ENCODE assay signal across 11 cellular contexts in the genomic region with DNA sequence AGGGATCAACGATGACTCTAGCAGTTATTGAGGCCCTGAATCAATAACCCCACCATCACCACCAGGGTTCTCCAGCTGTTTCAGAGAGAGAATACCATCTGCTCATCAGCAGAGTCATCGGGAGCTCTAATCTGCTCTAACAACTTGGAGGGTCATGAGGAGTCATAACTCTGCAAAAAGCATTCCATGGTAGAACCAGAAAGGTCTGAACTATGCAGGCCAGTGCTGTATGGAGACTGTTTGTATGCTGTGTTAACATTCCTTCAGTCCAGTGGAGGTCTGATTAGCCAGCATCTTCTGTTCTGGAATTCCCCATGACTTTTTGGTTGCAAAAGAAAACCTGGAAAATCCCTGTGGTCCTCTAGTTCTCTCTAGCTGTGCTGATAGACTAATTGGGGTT. TPM values are rescaled to one million over a fixed set of nuclear protein-coding genes. Genes with fewer than 3 reads are reported as not detected.
DNase-seq lines count a peak whose midpoint lies in the region; ATAC-seq and TF ChIP-seq lines count a peak whose summit lies in the region.
"Had no signal": no experiment of that assay in that cellular context is flagged by ENCODE, and none has a peak within 500 bp of the region (broad histone marks: within the 10 kb centered on the region; RNA-seq: fewer than 3 reads in every experiment).

No MANE protein-coding gene starts in this region.

- POLR2A ChIA-PET in IMR-90 (lab: Charles Lee; ENCODE audit: unreplicated experiment): no interaction called here

- H3K56ac ChIP-seq in IMR-90 (ENCODE audit: extremely low read depth, insufficient read depth, low read length): no peak overlapping the region

- peak overlapping the region; percentile 95 for H4K91ac ChIP-seq in IMR-90 (ENCODE audit: insufficient read depth, low read depth, low read length)

- ATAC-seq in IMR-90 (ENCODE audit: low read depth): peak; percentile 90

- H3K36me3 ChIP-seq in IMR-90 (ENCODE audit: control insufficient read depth, insufficient read depth, low read length): no peaks in the 10 kb centered on the region
- H3K36me3 ChIP-seq in neural progenitor cell: no peaks in the 10 kb centered on the region

- peak overlapping the region; percentile 92; the same call in 1 of the 2 replicates for H3K4ac ChIP-seq in IMR-90 (ENCODE audit: low read depth, low read length)

- dilution Hi-C loops in IMR-90 (cut with HindIII; ENCODE audit: low sequenced_read_pairs, unreplicated experiment): no loop called here

- H3K4me2 ChIP-seq in IMR-90 (ENCODE audit: low read depth, low read length) (no peak overlapping the region), neural progenitor cell (no peak overlapping the region)

- peak overlapping the region; percentile 94 for H2BK20ac ChIP-seq in IMR-90 (ENCODE audit: low read depth, low read length)

- peak overlapping the region; percentile 82; the same call in 1 of the 2 replicates for H3K27ac ChIP-seq in IMR-90 (ENCODE audit: insufficient read depth, low read length)
- no peak overlapping the region for H3K27ac ChIP-seq in neural progenitor cell
- H3K27ac ChIP-seq in caudate nucleus (ENCODE audit: low read depth, low read length): no peak overlapping the region

- peak overlapping the region; percentile 73 to 86; a peak in 3 of 4 replicates for H4K8ac ChIP-seq in IMR-90 (ENCODE audit: low read depth in 2 of 2, low read length in 2 of 2)

- intact Hi-C loops in IMR-90 (cut with micrococcal nuclease): no loop called here

- no peaks in the 10 kb centered on the region for H3K27me3 ChIP-seq in IMR-90 (ENCODE audit: control insufficient read depth, insufficient read depth, low read length)
- no peaks in the 10 kb centered on the region for H3K27me3 ChIP-seq in neural progenitor cell

- peaks cover 33% of the 10 kb centered on the region for H3K4me1 Mint-ChIP-seq in neural progenitor cell

- peak overlapping the region; percentile 75; the same call in 2 of the 3 replicates for H2BK15ac ChIP-seq in IMR-90 (ENCODE audit: low read depth, low read length)

- no peaks in the 10 kb centered on the region for H3K9me3 ChIP-seq in IMR-90 (ENCODE audit: control insufficient read depth, insufficient read depth, low read length)
- no peaks in the 10 kb centered on the region for H3K9me3 ChIP-seq in neural progenitor cell (ENCODE audit: low read depth)

- in situ Hi-C loops in IMR-90 (cut with MboI; ENCODE audit: low sequenced_read_pairs): no loop called here

- H3K36me3 Mint-ChIP-seq in neural progenitor cell: peaks cover 2% of the 10 kb centered on the region
- H3K36me3 Mint-ChIP-seq: CD4-positive, alpha-beta memory T cell had no signal

- TF ChIP-seq POLR2A in IMR-90 (IDR thresholded peaks at IDR 0.05; ENCODE audit: low read depth, low read length): 0 out of 2 replicates have a peak, but pooled peaks have one; percentile 11

- no peak overlapping the region for H3K23ac ChIP-seq in IMR-90 (ENCODE audit: low read depth, low read length)

- H4K20me1 ChIP-seq in IMR-90 (ENCODE audit: insufficient read depth, low read length): no peaks in the 10 kb centered on the region
- H4K20me1 ChIP-seq in neural progenitor cell (ENCODE audit: low read depth): no peaks in the 10 kb centered on the region

- H2AK9ac ChIP-seq in IMR-90 (replicated peaks; ENCODE audit: low read depth, low read length, poor library complexity): no peak overlapping the region

- no TSS peak for BruUV-seq in IMR-90 (replicated peaks; lab: Mats Ljungman, UMichigan)

- no peaks in the 10 kb centered on the region for H3K27me3 Mint-ChIP-seq in neural progenitor cell (ENCODE audit: insufficient read depth, low read depth)

- no peak overlapping the region for H3K4me3 Mint-ChIP-seq in neural progenitor cell
- H3K4me3 Mint-ChIP-seq: CD4-positive, alpha-beta memory T cell had no signal

- H3K27ac Mint-ChIP-seq in neural progenitor cell: peak overlapping the region; percentile 79

- peak overlapping the region; percentile 88; the same call in 1 of the 2 replicates for H3K18ac ChIP-seq in IMR-90 (ENCODE audit: low read depth, low read length)

- CTCF ChIA-PET in IMR-90 (lab: Yijun Ruan, JAX): interaction anchor here (0.6 kb wide), 1 partner anchor 918 kb away, joined by 3 read pairs; no protein-coding TSS in a partner anchor

- peaks cover 33% of the 10 kb centered on the region for H3K4me1 ChIP-seq in IMR-90 (ENCODE audit: control insufficient read depth, insufficient read depth, low read length)
- H3K4me1 ChIP-seq in neural progenitor cell: peaks cover 12% of the 10 kb centered on the region

- peaks cover 27% of the 10 kb centered on the region for H3K9me1 ChIP-seq in IMR-90 (ENCODE audit: insufficient read depth, low read length)

- TF ChIP-seq CTCF in AG09309 (IDR thresholded peaks at IDR 0.05; ENCODE audit: control insufficient read depth, insufficient read depth, low read depth, low read length, missing control alignments) (peak; percentile 2), IMR-90 (conservative IDR thresholded peaks at IDR 0.05; ENCODE audit: low read depth, low read length) (peak; percentile 29; the same call in 1 of the 2 replicates), cardiac fibroblast (IDR thresholded peaks at IDR 0.05; ENCODE audit: low read depth, low read length) (no peak), neural progenitor cell (IDR thresholded peaks at IDR 0.05) (no peak)

- peak; percentile 90 for DNase-seq in AG09309 (ENCODE audit: low read depth)
- DNase-seq in IMR-90: peak; percentile 99
- DNase-seq in cardiac fibroblast (ENCODE audit: low read depth in 2 of 2): peak; percentile 88 to 91
- DNase-seq in neural progenitor cell (ENCODE audit: low spot score): no peak
- DNase-seq in NCI-H345 treated with DMSO at 0.1 percent for 48 hours (lab: John Stamatoyannopoulos, UW; ENCODE audit: unreplicated experiment): no peak
- no peak for DNase-seq in caudate nucleus (lab: John Stamatoyannopoulos, UW)
- no peak for DNase-seq in HPDE6-E6E7 (ENCODE audit: extremely low spot score)
- no peak for DNase-seq in NCI-H2029 (lab: John Stamatoyannopoulos, UW)
- DNase-seq: CD4-positive, alpha-beta memory T cell; NCI-H1105 had no signal

- H3K79me1 ChIP-seq in IMR-90 (ENCODE audit: low read depth in 1 of 2, low read length in 2 of 2): 0 out of 4 replicates have a peak, but pooled peaks cover 0 to 7% of the 10 kb centered on the region in 2 experiments

- H2BK120ac ChIP-seq in IMR-90 (ENCODE audit: low read depth, low read length): peak overlapping the region; percentile 94

- H3K4me3 ChIP-seq in AG09309 (ENCODE audit: control insufficient read depth, low read depth, low read length): no peak overlapping the region
- H3K4me3 ChIP-seq in IMR-90 (ENCODE audit: insufficient read depth, low read depth, low read length): no peak overlapping the region
- H3K4me3 ChIP-seq in cardiac fibroblast (replicated peaks in 1 of 2; ENCODE audit: low read depth in 2 of 2, low read length in 2 of 2): no peak overlapping the region
- no peak overlapping the region for H3K4me3 ChIP-seq in neural progenitor cell

- peak overlapping the region; percentile 61; the same call in 1 of the 2 replicates for H4K5ac ChIP-seq in IMR-90 (ENCODE audit: low read depth, low read length)

- TF ChIP-seq RAD21 in IMR-90 (IDR thresholded peaks at IDR 0.05; ENCODE audit: low read length): peak; percentile 28

- H3K9me3 Mint-ChIP-seq in neural progenitor cell: peaks cover 16% of the 10 kb centered on the region

- 0% methylated on average over 1 of the region's 2 CpGs; no CpG with 5 or more reads in 1 of the 2 experiments for WGBS in IMR-90 (ENCODE audit: extremely low coverage in 2 of 2, insufficient read length in 1 of 2), 2 experiments

- H3K9ac ChIP-seq in IMR-90 (ENCODE audit: low read depth, low read length) (no peak overlapping the region), neural progenitor cell (no peak overlapping the region)

- no peak overlapping the region for H3K14ac ChIP-seq in IMR-90 (replicated peaks; ENCODE audit: low read depth, low read length)

- H3F3A ChIP-seq in neural progenitor cell (ENCODE audit: low read depth): peaks cover 24% of the 10 kb centered on the region

- peak overlapping the region; percentile 93 for H2BK5ac ChIP-seq in IMR-90 (ENCODE audit: low read depth, low read length, poor library complexity, severe bottlenecking)

- no peak overlapping the region for H2AFZ ChIP-seq in IMR-90 (replicated peaks; ENCODE audit: low read length, poor library complexity)
- H2AFZ ChIP-seq in neural progenitor cell (replicated peaks): no peak overlapping the region

- no peaks in the 10 kb centered on the region for H3K79me2 ChIP-seq in neural progenitor cell (ENCODE audit: low read depth)

- H2AK5ac ChIP-seq in IMR-90 (ENCODE audit: low read depth, low read length): no peak overlapping the region

TF ChIP-seq in IMR-90, 13 proteins besides CTCF, POLR2A, EP300 and RAD21 (continues in another document):
- TF ChIP-seq, protein P1, sequence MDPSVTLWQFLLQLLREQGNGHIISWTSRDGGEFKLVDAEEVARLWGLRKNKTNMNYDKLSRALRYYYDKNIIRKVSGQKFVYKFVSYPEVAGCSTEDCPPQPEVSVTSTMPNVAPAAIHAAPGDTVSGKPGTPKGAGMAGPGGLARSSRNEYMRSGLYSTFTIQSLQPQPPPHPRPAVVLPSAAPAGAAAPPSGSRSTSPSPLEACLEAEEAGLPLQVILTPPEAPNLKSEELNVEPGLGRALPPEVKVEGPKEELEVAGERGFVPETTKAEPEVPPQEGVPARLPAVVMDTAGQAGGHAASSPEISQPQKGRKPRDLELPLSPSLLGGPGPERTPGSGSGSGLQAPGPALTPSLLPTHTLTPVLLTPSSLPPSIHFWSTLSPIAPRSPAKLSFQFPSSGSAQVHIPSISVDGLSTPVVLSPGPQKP (IDR thresholded peaks at IDR 0.05; ENCODE audit: borderline replicate concordance, low read depth, low read length): no peak
- TF ChIP-seq CEBPB (IDR thresholded peaks at IDR 0.05; ENCODE audit: low read depth, low read length): peak; percentile 79
- TF ChIP-seq RFX5 (IDR thresholded peaks at IDR 0.05; ENCODE audit: low read depth, low read length): no peak
- TF ChIP-seq NFE2L2 (IDR thresholded peaks at IDR 0.05; ENCODE audit: low read depth, low read length): peak; percentile 33; the same call in 1 of the 2 replicates
- TF ChIP-seq SMC3 (IDR thresholded peaks at IDR 0.05; ENCODE audit: low read depth, low read length): peak; percentile 34; the same call in 1 of the 2 replicates
- TF ChIP-seq MAFK (IDR thresholded peaks at IDR 0.05; ENCODE audit: low read depth, low read length): peak; percentile 64
- TF ChIP-seq CHD1 (IDR thresholded peaks at IDR 0.05; ENCODE audit: low read depth, low read length): no peak
- TF ChIP-seq RCOR1 (IDR thresholded peaks at IDR 0.05; ENCODE audit: insufficient replicate concordance, low read length): peak; percentile 96

RNA-seq across cellular contexts. Expression of a gene that starts 9.4 kb away (rescaled TPM):
- under 0.01 TPM in 1 of 2 replicates, not detected in the other for total RNA-seq in IMR-90 (2012; rRNA removed)
- polyA plus RNA-seq in IMR-90 (2012; rRNA removed): not detected in 2 replicates
- not detected in 2 replicates for polyA plus RNA-seq in IMR-90 (2012; cell fraction: cytosol; rRNA removed)
- 0.02 TPM in 1 of 2 replicates, not detected in the other for polyA plus RNA-seq in IMR-90 (2012; cell fraction: nucleus; rRNA removed; ENCODE audit: low replicate concordance)
- total RNA-seq in neural progenitor cell (ENCODE audit: low replicate concordance): not detected in 2 replicates
- total RNA-seq: CD4-positive, alpha-beta memory T cell; subcutaneous adipose tissue had no signal
- polyA plus RNA-seq: CD4-positive, alpha-beta memory T cell had no signal

Comparison
In these comparisons a context has a peak if more than half of its experiments do, and no peak if none do; other contexts are left out.
1. DNase-seq: peak in AG09309 (single experiment), IMR-90 (single experiment) and cardiac fibroblast (2 of 2); none in neural progenitor cell (single experiment), NCI-H345 treated with DMSO at 0.1 percent for 48 hours (single experiment), caudate nucleus (0 of 61), HPDE6-E6E7 (single experiment) and NCI-H2029 (single experiment).
2. CTCF ChIP-seq: peak in AG09309 (single experiment) and IMR-90 (single experiment); none in cardiac fibroblast (single experiment) and neural progenitor cell (single experiment).